In genomic region chr12:108634225-108634795, GRCh38 we compare ENCODE assay signal across 9 cellular contexts. TPM values are rescaled to one million over a fixed set of nuclear protein-coding genes. Genes with fewer than 3 reads are reported as not detected.
DNase-seq lines count a peak whose midpoint lies in the region; ATAC-seq and TF ChIP-seq lines count a peak whose summit lies in the region.
"Had no signal": no experiment of that assay in that cellular context is flagged by ENCODE, and none has a peak within 500 bp of the region (broad histone marks: within the 10 kb centered on the region; RNA-seq: fewer than 3 reads in every experiment).

No MANE protein-coding gene starts in this region.

- H3K36me3 ChIP-seq in GM06990 (ENCODE audit: control insufficient read depth, insufficient read depth, low read length), result peaks cover 2% of the 10 kb centered on the region

- H3K36me3 Mint-ChIP-seq in activated T-helper 17 cell treated with anti-CD3 and anti-CD28 coated beads, Interleukin-2, amount 50 U/mL, for 72 hours (ENCODE audit: low read depth), result peaks cover 44% of the 10 kb centered on the region
- peaks cover 6 to 8% (median 6%) of the 10 kb centered on the region in 3 donors for H3K36me3 Mint-ChIP-seq in naive thymus-derived CD8-positive, alpha-beta T cell
- H3K36me3 Mint-ChIP-seq: brain had no signal

- POLR2A ChIA-PET in naive thymus-derived CD8-positive, alpha-beta T cell (lab: Charles Lee), result interaction anchor here (0.5 to 16.3 kb wide), 10 partner anchors 10 to 521 kb away, joined by 3 to 233 read pairs (median 5); partner anchors contain the start of genes ISCU and SART3

- peak overlapping the region; percentile 92 for H3K27ac Mint-ChIP-seq in activated T-helper 17 cell treated with anti-CD3 and anti-CD28 coated beads, Interleukin-2, amount 50 U/mL, for 72 hours
- peak overlapping the region; percentile 98 to 100 (median 100) for H3K27ac Mint-ChIP-seq in naive thymus-derived CD8-positive, alpha-beta T cell

- H3K4me3 Mint-ChIP-seq in activated T-helper 17 cell treated with anti-CD3 and anti-CD28 coated beads, Interleukin-2, amount 50 U/mL, for 72 hours, result peak overlapping the region; percentile 92
- H3K4me3 Mint-ChIP-seq in naive thymus-derived CD8-positive, alpha-beta T cell, result peak overlapping the region; percentile 95 to 100 (median 100)
- H3K4me3 Mint-ChIP-seq: brain had no signal

- H3K4me3 ChIP-seq in GM06990 (replicated peaks; ENCODE audit: low read depth, low read length), result peak overlapping the region; percentile 34

- peak; percentile 39 for ATAC-seq in activated T-helper 17 cell treated with anti-CD3 and anti-CD28 coated beads, Interleukin-2, amount 50 U/mL, for 72 hours (replicated peaks)
- no peak for ATAC-seq in naive thymus-derived CD8-positive, alpha-beta T cell
- no peak for ATAC-seq in GM21619 (IDR thresholded peaks at IDR 0.05; ENCODE audit: unreplicated experiment)
- no peak for ATAC-seq in GM21529 (IDR thresholded peaks at IDR 0.05; ENCODE audit: unreplicated experiment)

- no peaks in the 10 kb centered on the region for H3K27me3 ChIP-seq in GM06990 (replicated peaks; ENCODE audit: control insufficient read depth, insufficient read depth, low read length)

- peaks cover 26% of the 10 kb centered on the region for H3K4me1 Mint-ChIP-seq in activated T-helper 17 cell treated with anti-CD3 and anti-CD28 coated beads, Interleukin-2, amount 50 U/mL, for 72 hours
- peaks cover 36 to 91% (median 72%) of the 10 kb centered on the region in 4 donors for H3K4me1 Mint-ChIP-seq in naive thymus-derived CD8-positive, alpha-beta T cell

- no peak for TF ChIP-seq CTCF in GM06990 (IDR thresholded peaks at IDR 0.05; ENCODE audit: insufficient read depth, low read length, poor library complexity, severe bottlenecking)

- no peaks in the 10 kb centered on the region for H3K9me3 Mint-ChIP-seq in activated T-helper 17 cell treated with anti-CD3 and anti-CD28 coated beads, Interleukin-2, amount 50 U/mL, for 72 hours
- H3K9me3 Mint-ChIP-seq in naive thymus-derived CD8-positive, alpha-beta T cell, result peaks cover 0 to 2% (median 0%) of the 10 kb centered on the region in 9 donors

- H3K27me3 Mint-ChIP-seq in activated T-helper 17 cell treated with anti-CD3 and anti-CD28 coated beads, Interleukin-2, amount 50 U/mL, for 72 hours, result no peaks in the 10 kb centered on the region
- no peaks in the 10 kb centered on the region for H3K27me3 Mint-ChIP-seq in naive thymus-derived CD8-positive, alpha-beta T cell
- H3K27me3 Mint-ChIP-seq: brain had no signal

- DNase-seq in GM06990 (ENCODE audit: extremely low read depth, insufficient read length) (no peak), NCI-H2171 treated with DMSO at 0.1 percent for 48 hours (lab: John Stamatoyannopoulos, UW) (peak; percentile 64), NCI-H1694 treated with DMSO at 0.1 percent for 48 hours (lab: John Stamatoyannopoulos, UW) (no peak), ecto neural progenitor cell (ENCODE audit: low spot score) (no peak)
- DNase-seq in naive thymus-derived CD8-positive, alpha-beta T cell, result peak in 5 of 10 donors; percentile 29 to 51 (median 37)

RNA-seq across cellular contexts. Expression of gene SELPLG, which starts 0.6 kb away (rescaled TPM):
- total RNA-seq in activated T-helper 17 cell treated with anti-CD3 and anti-CD28 coated beads, Interleukin-2, amount 50 U/mL, for 72 hours, result 10 to 100 TPM; 79.7 to 89.1 TPM
- 100 to 1,000 TPM; 157 to 163 TPM for total RNA-seq in naive thymus-derived CD8-positive, alpha-beta T cell
- 100 to 1,000 TPM; 453 to 720 (median 520) TPM for polyA plus RNA-seq in naive thymus-derived CD8-positive, alpha-beta T cell

RNA-seq across cellular contexts. Expression of gene TMEM119, which starts 36.4 kb away (rescaled TPM):
- under 1 TPM; 0.24 to 0.71 TPM for total RNA-seq in activated T-helper 17 cell treated with anti-CD3 and anti-CD28 coated beads, Interleukin-2, amount 50 U/mL, for 72 hours
- total RNA-seq in naive thymus-derived CD8-positive, alpha-beta T cell, result under 1 TPM; 0.26 to 0.77 TPM
- polyA plus RNA-seq in naive thymus-derived CD8-positive, alpha-beta T cell, result under 1 TPM in 2 of 3 donors, not detected in 1; 0.06 to 0.21 TPM
